In genomic region chr5:150447188-150447587, GRCh38 we compare ENCODE assay signal across 13 cellular contexts. TPM values are rescaled to one million over a fixed set of nuclear protein-coding genes. Genes with fewer than 3 reads are reported as not detected.
DNase-seq lines count a peak whose midpoint lies in the region; ATAC-seq, FAIRE-seq and TF ChIP-seq lines count a peak whose summit lies in the region.
"Had no signal": no experiment of that assay in that cellular context is flagged by ENCODE, and none has a peak within 500 bp of the region (broad histone marks: within the 10 kb centered on the region; RNA-seq: fewer than 3 reads in every experiment).

No MANE protein-coding gene starts in this region.

- H3K79me2 ChIP-seq in GM12878 (ENCODE audit: control insufficient read depth, insufficient read depth, low read length) = peaks cover 41% of the 10 kb centered on the region

- H2BK20ac ChIP-seq in IMR-90 (ENCODE audit: low read depth, low read length) = no peak overlapping the region

- no peak overlapping the region for H2BK120ac ChIP-seq in IMR-90 (ENCODE audit: low read depth, low read length)

- H3K4ac ChIP-seq in IMR-90 (ENCODE audit: low read depth, low read length) = no peak overlapping the region

- dilution Hi-C loops in IMR-90 (cut with HindIII; ENCODE audit: low sequenced_read_pairs, unreplicated experiment) = no loop called here

- SMC1A ChIA-PET in GM12878 (lab: Charles Lee; ENCODE audit: uncharacterized antibody, unreplicated experiment) = interaction anchor here (1.2 to 2.0 kb wide), 2 partner anchors 10 to 12 kb away, joined by 4 read pairs; no protein-coding TSS in a partner anchor

- H3K56ac ChIP-seq in IMR-90 (ENCODE audit: extremely low read depth, insufficient read depth, low read length) = no peak overlapping the region

- H2BK5ac ChIP-seq in IMR-90 (ENCODE audit: low read depth, low read length, poor library complexity, severe bottlenecking) = no peak overlapping the region

- no peak for TF ChIP-seq CTCF in IMR-90 (conservative IDR thresholded peaks at IDR 0.05; ENCODE audit: low read depth, low read length)
- TF ChIP-seq CTCF in GM12878 (IDR thresholded peaks at IDR 0.05 in 2 of 3, conservative IDR thresholded peaks at IDR 0.05 in 1 of 3; ENCODE audit: control insufficient read depth in 2 of 3, extremely low read depth in 1 of 3, insufficient read depth in 1 of 3, low read depth in 3 of 3, low read length in 3 of 3) = no peak
- no peak for TF ChIP-seq CTCF in neutrophil (IDR thresholded peaks at IDR 0.05)
- TF ChIP-seq CTCF in adrenal gland (IDR thresholded peaks at IDR 0.05) = no peak

- FAIRE-seq in GM12878 (lab: Jason Lieb, UNC) = no peak

- H3K4me3 Mint-ChIP-seq in T-helper 1 cell treated with Interleukin-12 subunit alpha and Interleukin-12 subunit beta and Interleukin-4 antibody, amounts not matched to agents 30 μg/mL and 1 μg/mL, for 36 hours = peak overlapping the region; percentile 21

- peaks cover 35 to 63% of the 10 kb centered on the region in 2 experiments for H3K79me1 ChIP-seq in IMR-90 (ENCODE audit: low read depth in 1 of 2, low read length in 2 of 2)

- no peaks in the 10 kb centered on the region for H3K9me3 Mint-ChIP-seq in T-helper 1 cell treated with Interleukin-12 subunit alpha and Interleukin-12 subunit beta and Interleukin-4 antibody, amounts not matched to agents 30 μg/mL and 1 μg/mL, for 36 hours

- H3K9me3 ChIP-seq in IMR-90 (ENCODE audit: control insufficient read depth, insufficient read depth, low read length) (no peaks in the 10 kb centered on the region), GM12878 (replicated peaks; ENCODE audit: control insufficient read depth, insufficient read depth, low read length) (no peaks in the 10 kb centered on the region), neutrophil (no peaks in the 10 kb centered on the region), adrenal gland (replicated peaks in 1 of 3) (no peaks in the 10 kb centered on the region)
- H3K9me3 ChIP-seq: colonic mucosa, testis had no signal

- no peaks in the 10 kb centered on the region for H3K27me3 Mint-ChIP-seq in T-helper 1 cell treated with Interleukin-12 subunit alpha and Interleukin-12 subunit beta and Interleukin-4 antibody, amounts not matched to agents 30 μg/mL and 1 μg/mL, for 36 hours (ENCODE audit: low read depth)

- no peak overlapping the region for H3K18ac ChIP-seq in IMR-90 (ENCODE audit: low read depth, low read length)

- peaks cover 21% of the 10 kb centered on the region for H3K4me1 Mint-ChIP-seq in T-helper 1 cell treated with Interleukin-12 subunit alpha and Interleukin-12 subunit beta and Interleukin-4 antibody, amounts not matched to agents 30 μg/mL and 1 μg/mL, for 36 hours (ENCODE audit: low read depth)

- H3K36me3 ChIP-seq in IMR-90 (ENCODE audit: control insufficient read depth, insufficient read depth, low read length) = peaks cover 50% of the 10 kb centered on the region
- H3K36me3 ChIP-seq in GM12878 (ENCODE audit: control insufficient read depth in 2 of 2, insufficient read depth in 2 of 2, low read length in 1 of 2) = peaks cover 30 to 37% of the 10 kb centered on the region in 2 experiments
- H3K36me3 ChIP-seq in neutrophil = peaks cover 46% of the 10 kb centered on the region
- peaks cover 0 to 53% of the 10 kb centered on the region in 2 donors for H3K36me3 ChIP-seq in adrenal gland (replicated peaks in 1 of 2)

- H2AFZ ChIP-seq in IMR-90 (replicated peaks; ENCODE audit: low read length, poor library complexity) = no peak overlapping the region
- H2AFZ ChIP-seq in GM12878 (ENCODE audit: control insufficient read depth, low read depth, low read length) = no peak overlapping the region

- peaks cover 4% of the 10 kb centered on the region for H3K4me1 ChIP-seq in IMR-90 (ENCODE audit: control insufficient read depth, insufficient read depth, low read length)
- H3K4me1 ChIP-seq in GM12878 (ENCODE audit: control insufficient read depth, insufficient read depth, low read length) = peaks cover 2% of the 10 kb centered on the region; the same call in 1 of the 2 replicates
- peaks cover 33 to 38% of the 10 kb centered on the region in 2 experiments for H3K4me1 ChIP-seq in neutrophil (ENCODE audit: control insufficient read depth in 1 of 2, insufficient read depth in 1 of 2, low read depth in 1 of 2, low read length in 1 of 2)
- H3K4me1 ChIP-seq in adrenal gland (replicated peaks in 1 of 2) = peaks cover 10 to 16% of the 10 kb centered on the region in 2 donors

- H4K91ac ChIP-seq in IMR-90 (ENCODE audit: insufficient read depth, low read depth, low read length) = no peak overlapping the region

- no peak overlapping the region for H3K27ac Mint-ChIP-seq in T-helper 1 cell treated with Interleukin-12 subunit alpha and Interleukin-12 subunit beta and Interleukin-4 antibody, amounts not matched to agents 30 μg/mL and 1 μg/mL, for 36 hours

- H3K27me3 ChIP-seq in IMR-90 (ENCODE audit: control insufficient read depth, insufficient read depth, low read length) = no peaks in the 10 kb centered on the region
- no peaks in the 10 kb centered on the region for H3K27me3 ChIP-seq in GM12878 (replicated peaks in 1 of 2; ENCODE audit: control insufficient read depth in 2 of 2, insufficient read depth in 2 of 2, low read length in 1 of 2)
- no peaks in the 10 kb centered on the region for H3K27me3 ChIP-seq in neutrophil
- H3K27me3 ChIP-seq in adrenal gland = no peaks in the 10 kb centered on the region
- H3K27me3 ChIP-seq: colonic mucosa, testis had no signal

- no peak overlapping the region for H2AK9ac ChIP-seq in IMR-90 (replicated peaks; ENCODE audit: low read depth, low read length, poor library complexity)

- H3K36me3 Mint-ChIP-seq in T-helper 1 cell treated with Interleukin-12 subunit alpha and Interleukin-12 subunit beta and Interleukin-4 antibody, amounts not matched to agents 30 μg/mL and 1 μg/mL, for 36 hours (ENCODE audit: low read depth) = peaks cover 54% of the 10 kb centered on the region

- no peak overlapping the region for H4K8ac ChIP-seq in IMR-90 (ENCODE audit: low read depth in 2 of 2, low read length in 2 of 2)

- no peak for TF ChIP-seq EP300 in GM12878 (IDR thresholded peaks at IDR 0.05; ENCODE audit: borderline replicate concordance in 1 of 2, control insufficient read depth in 1 of 2, low read depth in 2 of 2, low read length in 2 of 2)

- POLR2A ChIA-PET in IMR-90 (lab: Charles Lee; ENCODE audit: unreplicated experiment) = no interaction called here
- POLR2A ChIA-PET in GM12878 (lab: Charles Lee) = interaction anchor here (0.6 to 1.0 kb wide), 2 partner anchors 40 to 49 kb away, joined by 3 to 4 read pairs; no protein-coding TSS in a partner anchor

- RAD21 ChIA-PET in GM12878 (lab: Charles Lee; ENCODE audit: unreplicated experiment) = interaction anchor here (1.0 kb wide), 1 partner anchor 11 kb away, joined by 3 read pairs; no protein-coding TSS in a partner anchor

- ATAC-seq in IMR-90 (ENCODE audit: low read depth) (no peak), GM12878 (no peak)

- CTCF ChIA-PET in IMR-90 (lab: Yijun Ruan, JAX) (no interaction called here), GM12878 (lab: Yijun Ruan, JAX) (interaction anchor here (2.9 to 3.3 kb wide), 2 partner anchors 10 to 49 kb away, joined by 12 to 17 read pairs; no protein-coding TSS in a partner anchor)

- H3K4me3 ChIP-seq in IMR-90 (ENCODE audit: insufficient read depth, low read depth, low read length) = no peak overlapping the region
- peak overlapping the region; percentile 97 for H3K4me3 ChIP-seq in GM12878
- no peak overlapping the region for H3K4me3 ChIP-seq in neutrophil (ENCODE audit: low read depth in 1 of 2, low read length in 1 of 2)
- H3K4me3 ChIP-seq in adrenal gland = no peak overlapping the region
- H3K4me3 ChIP-seq: colonic mucosa, testis had no signal

- no peak overlapping the region for H3K4me2 ChIP-seq in IMR-90 (ENCODE audit: low read depth, low read length)
- H3K4me2 ChIP-seq in GM12878 (ENCODE audit: control insufficient read depth, insufficient read depth) = peak overlapping the region; percentile 79

- H3K14ac ChIP-seq in IMR-90 (replicated peaks; ENCODE audit: low read depth, low read length) = no peak overlapping the region

- H4K5ac ChIP-seq in IMR-90 (ENCODE audit: low read depth, low read length) = no peak overlapping the region

- H3K27ac ChIP-seq in IMR-90 (ENCODE audit: insufficient read depth, low read length) (no peak overlapping the region), GM12878 (ENCODE audit: control insufficient read depth, insufficient read depth) (no peak overlapping the region), neutrophil (peak overlapping the region; percentile 99), adrenal gland (no peak overlapping the region)
- H3K27ac ChIP-seq: colonic mucosa, testis had no signal

- 100% methylated on average over 3 of the region's 6 CpGs; no CpG with 5 or more reads in 1 of the 2 experiments for WGBS in IMR-90 (ENCODE audit: extremely low coverage in 2 of 2, insufficient read length in 1 of 2), 2 experiments
- 97% methylated on average over 6 of the region's 6 CpGs for WGBS in GM12878 (ENCODE audit: insufficient coverage, insufficient replicate concordance, low lambda C conversion rate, missing lambda C conversion rate)
- WGBS in adrenal gland, 4 donors = 82 to 86% (median 85%) methylated on average over 6 of the region's 6 CpGs

- DNase-seq in T-helper 1 cell = no peak
- DNase-seq in IMR-90 = no peak
- no peak for DNase-seq in GM12878 (ENCODE audit: low read depth, low spot score)
- no peak for DNase-seq in NK-92 treated with Interleukin-12 subunit alpha and Interleukin-12 subunit beta, amount 100 ng/mL, for 24 hours (lab: John Stamatoyannopoulos, UW)
- no peak for DNase-seq in adrenal gland
- no peak for DNase-seq in activated CD8-positive, alpha-beta memory T cell treated with anti-CD3 and anti-CD28 coated beads, Interleukin-2, amount 50 U/mL, for 4 hours
- DNase-seq: ACHN, colonic mucosa, hypothalamus, NCI-H2227 treated with DMSO at 0.1 percent for 48 hours, testis had no signal

- in situ Hi-C loops in IMR-90 (cut with MboI; ENCODE audit: low sequenced_read_pairs) = loop anchor here (25.0 kb wide), 2 partner anchors 610 to 810 kb away; no protein-coding TSS in a partner anchor
- in situ Hi-C loops in GM12878 (cut with MboI) = no loop called here

- TF ChIP-seq POLR2A in IMR-90 (IDR thresholded peaks at IDR 0.05; ENCODE audit: low read depth, low read length) = no peak
- no peak; the same call in 1 of the 2 replicates for TF ChIP-seq POLR2A in GM12878 (IDR thresholded peaks at IDR 0.05; ENCODE audit: low read depth, low read length)
- no peak for TF ChIP-seq POLR2A in adrenal gland (IDR thresholded peaks at IDR 0.05)

- intact Hi-C loops in IMR-90 (cut with micrococcal nuclease) = no loop called here
- intact Hi-C loops in GM12878 (cut with micrococcal nuclease; ENCODE audit: unreplicated experiment) = no loop called here
- intact Hi-C loops in adrenal gland (cut with DNase I) = no loop called here

- H2BK15ac ChIP-seq in IMR-90 (ENCODE audit: low read depth, low read length) = no peak overlapping the region

- H4K20me1 ChIP-seq in IMR-90 (ENCODE audit: insufficient read depth, low read length) (peaks cover 69% of the 10 kb centered on the region), GM12878 (ENCODE audit: control insufficient read depth, insufficient read depth) (peaks cover 7% of the 10 kb centered on the region)

- H3K23ac ChIP-seq in IMR-90 (ENCODE audit: low read depth, low read length) = peak overlapping the region; percentile 41

- no peak overlapping the region for H2AK5ac ChIP-seq in IMR-90 (ENCODE audit: low read depth, low read length)

- peaks cover 9% of the 10 kb centered on the region for H3K9me1 ChIP-seq in IMR-90 (ENCODE audit: insufficient read depth, low read length)

- TF ChIP-seq RAD21 in IMR-90 (IDR thresholded peaks at IDR 0.05; ENCODE audit: low read length) (no peak), GM12878 (IDR thresholded peaks at IDR 0.05; ENCODE audit: insufficient read depth, low read depth, low read length) (no peak)

- BruUV-seq in IMR-90 (replicated peaks; lab: Mats Ljungman, UMichigan) = no TSS peak
- no TSS peak for BruUV-seq in GM12878 (replicated peaks; lab: Mats Ljungman, UMichigan)

- H3K9ac ChIP-seq in IMR-90 (ENCODE audit: low read depth, low read length) = 0 out of 2 replicates have a peak overlapping the region, but pooled peaks have one; percentile 71
- H3K9ac ChIP-seq in GM12878 (ENCODE audit: control insufficient read depth, insufficient read depth, low read length) = peak overlapping the region; percentile 10

RNA-seq across cellular contexts. Expression of gene RPS14, which starts 2.4 kb away (rescaled TPM):
- total RNA-seq in IMR-90 (2012; rRNA removed) = 7,310 and 7,583 TPM in 2 replicates
- polyA plus RNA-seq in IMR-90 (2012; rRNA removed) = 6,296 and 6,747 TPM in 2 replicates
- 5,609 and 17,745 TPM in 2 replicates for polyA plus RNA-seq in IMR-90 (2012; cell fraction: cytosol; rRNA removed)
- polyA plus RNA-seq in IMR-90 (2012; cell fraction: nucleus; rRNA removed; ENCODE audit: low replicate concordance) = 873 and 3,349 TPM in 2 replicates
- 281 and 294 TPM in 2 replicates for total RNA-seq in GM12878 (2013; cell fraction: nucleolus; rRNA removed)
- 3,103 and 3,139 TPM in 2 replicates for total RNA-seq in GM12878 (2014; rRNA removed)
- total RNA-seq in GM12878 (2014; rRNA removed; fragmentation: Illumina TruSeq; extraction: Trizol) = 2,472 and 2,596 TPM in 2 replicates
- total RNA-seq in GM12878 (2021) = 3,369 and 3,514 TPM in 2 replicates
- polyA plus RNA-seq in GM12878 (2011; ENCODE audit: low read depth) = 9,466 TPM
- polyA plus RNA-seq in GM12878 (2011; rRNA removed) = 3,820 and 3,850 TPM in 2 replicates
- polyA plus RNA-seq in GM12878 (2011; cell fraction: cytosol; rRNA removed) = 6,340 and 8,149 TPM in 2 replicates
- 1,312 and 1,697 TPM in 2 replicates for polyA plus RNA-seq in GM12878 (2011; cell fraction: nucleus; rRNA removed)
- 4,574 and 5,154 TPM in 2 replicates for polyA plus RNA-seq in GM12878 (2012)
- polyA plus RNA-seq in GM12878 (2014; fragmentation: Illumina TruSeq; extraction: Trizol) = 3,219 and 4,047 TPM in 2 replicates
- polyA plus RNA-seq in GM12878 (2014; fragmentation: Nextera tagmentation; extraction: Ambion mirVana) = 1,000 to 10,000 TPM; 2,295 to 2,356 TPM
- 3,649 and 3,781 TPM in 2 replicates for polyA plus RNA-seq in GM12878 (2014; rRNA removed)
- polyA plus RNA-seq in GM12878 (2016; fragmentation: Nextera tagmentation; extraction: Ambion mirVana) = 1,000 to 10,000 TPM; 2,318 to 2,319 TPM
- polyA minus RNA-seq in GM12878 (2011; rRNA and poly(A)+ RNA removed) = 1,451 and 1,695 TPM in 2 replicates
- 359 and 410 TPM in 2 replicates for polyA minus RNA-seq in GM12878 (2011; cell fraction: cytosol; rRNA and poly(A)+ RNA removed)
- 135 and 152 TPM in 2 replicates for polyA minus RNA-seq in GM12878 (2011; cell fraction: nucleus; rRNA and poly(A)+ RNA removed)
- total RNA-seq in adrenal gland = 1,000 to 10,000 TPM; 1,380 to 3,506 (median 1,891) TPM
- polyA plus RNA-seq in adrenal gland = 1,000 to 10,000 TPM; 1,067 to 2,924 (median 1,712) TPM

RNA-seq across cellular contexts. Expression of gene CD74, which starts 34.5 kb away (rescaled TPM):
- 0.18 and 0.28 TPM in 2 replicates for total RNA-seq in IMR-90 (2012; rRNA removed)
- 1.1 and 1.5 TPM in 2 replicates for polyA plus RNA-seq in IMR-90 (2012; rRNA removed)
- 1.4 and 3.4 TPM in 2 replicates for polyA plus RNA-seq in IMR-90 (2012; cell fraction: cytosol; rRNA removed)
- 0.60 and 0.64 TPM in 2 replicates for polyA plus RNA-seq in IMR-90 (2012; cell fraction: nucleus; rRNA removed; ENCODE audit: low replicate concordance)
- 2,823 and 2,919 TPM in 2 replicates for total RNA-seq in GM12878 (2013; cell fraction: nucleolus; rRNA removed)
- 10,156 and 11,063 TPM in 2 replicates for total RNA-seq in GM12878 (2014; rRNA removed)
- total RNA-seq in GM12878 (2014; rRNA removed; fragmentation: Illumina TruSeq; extraction: Trizol) = 2,507 and 2,767 TPM in 2 replicates
- total RNA-seq in GM12878 (2021) = 4,973 and 5,010 TPM in 2 replicates
- polyA plus RNA-seq in GM12878 (2011; ENCODE audit: low read depth) = 4,271 TPM
- polyA plus RNA-seq in GM12878 (2011; rRNA removed) = 309 and 1,760 TPM in 2 replicates
- 1,718 and 2,321 TPM in 2 replicates for polyA plus RNA-seq in GM12878 (2011; cell fraction: cytosol; rRNA removed)
- 1,510 and 1,766 TPM in 2 replicates for polyA plus RNA-seq in GM12878 (2011; cell fraction: nucleus; rRNA removed)
- polyA plus RNA-seq in GM12878 (2012) = 6,323 and 7,232 TPM in 2 replicates
- polyA plus RNA-seq in GM12878 (2014; fragmentation: Illumina TruSeq; extraction: Trizol) = 3,291 and 4,542 TPM in 2 replicates
- polyA plus RNA-seq in GM12878 (2014; fragmentation: Nextera tagmentation; extraction: Ambion mirVana) = 1,000 to 10,000 TPM; 1,387 to 2,107 TPM
- 3,302 and 5,141 TPM in 2 replicates for polyA plus RNA-seq in GM12878 (2014; rRNA removed)
- polyA plus RNA-seq in GM12878 (2016; fragmentation: Nextera tagmentation; extraction: Ambion mirVana) = 1,000 to 10,000 TPM; 6,006 to 6,596 TPM
- polyA minus RNA-seq in GM12878 (2011; rRNA and poly(A)+ RNA removed) = 1,457 and 1,517 TPM in 2 replicates
- polyA minus RNA-seq in GM12878 (2011; cell fraction: cytosol; rRNA and poly(A)+ RNA removed) = 1,302 and 1,364 TPM in 2 replicates
- polyA minus RNA-seq in GM12878 (2011; cell fraction: nucleus; rRNA and poly(A)+ RNA removed) = 388 and 604 TPM in 2 replicates
- 1,000 to 10,000 TPM in 6 of 8 donors, 100 to 1,000 TPM in 2; 582 to 3,185 (median 2,268) TPM for total RNA-seq in adrenal gland
- polyA plus RNA-seq in adrenal gland = 100 to 1,000 TPM; 719 to 852 (median 838) TPM

Comparison
In these comparisons a context has a peak if more than half of its experiments do, and no peak if none do; other contexts are left out.
1. RNA of gene CD74, which starts 34.5 kb away (total RNA-seq): 2,507 to 11,063 TPM in GM12878 and 582 to 3,185 TPM in adrenal gland; 0.18 to 0.28 TPM in IMR-90; every median in the first group is over 100 times any median in the second.